1 cellular context compared by ENCODE assay signal in genomic region chr17:2423271-2423670, GRCh38.
TF ChIP-seq lines count a peak whose summit lies in the region.

No MANE protein-coding gene starts in this region.

TF ChIP-seq in WTC11, 78 proteins besides CTCF, POLR2A, EP300 and RAD21:
- TF ChIP-seq IRF1 (CRISPR knock-in tag; IDR thresholded peaks at IDR 0.05) (no peak), ESRRA (CRISPR knock-in tag; IDR thresholded peaks at IDR 0.05; ENCODE audit: borderline replicate concordance) (no peak), TEAD4 (CRISPR knock-in tag; IDR thresholded peaks at IDR 0.05) (no peak), ZSCAN18 (CRISPR knock-in tag; IDR thresholded peaks at IDR 0.05) (no peak), HMGXB4 (CRISPR knock-in tag; IDR thresholded peaks at IDR 0.05) (no peak), MAX (CRISPR knock-in tag; IDR thresholded peaks at IDR 0.05) (no peak), CBFB (CRISPR knock-in tag; IDR thresholded peaks at IDR 0.05; ENCODE audit: low read depth) (no peak), HMGA2 (CRISPR knock-in tag; IDR thresholded peaks at IDR 0.05) (no peak), ZNF396 (CRISPR knock-in tag; IDR thresholded peaks at IDR 0.05; ENCODE audit: borderline replicate concordance) (no peak), SMAD3 (CRISPR knock-in tag; IDR thresholded peaks at IDR 0.05; ENCODE audit: borderline replicate concordance) (no peak), ZNF532 (CRISPR knock-in tag; IDR thresholded peaks at IDR 0.05; ENCODE audit: borderline replicate concordance) (no peak), SP1 (CRISPR knock-in tag; conservative IDR thresholded peaks at IDR 0.05) (no peak), PRRX2 (CRISPR knock-in tag; IDR thresholded peaks at IDR 0.05) (no peak)
